ENCODE assay signal across 17 cellular contexts in the genomic region with DNA sequence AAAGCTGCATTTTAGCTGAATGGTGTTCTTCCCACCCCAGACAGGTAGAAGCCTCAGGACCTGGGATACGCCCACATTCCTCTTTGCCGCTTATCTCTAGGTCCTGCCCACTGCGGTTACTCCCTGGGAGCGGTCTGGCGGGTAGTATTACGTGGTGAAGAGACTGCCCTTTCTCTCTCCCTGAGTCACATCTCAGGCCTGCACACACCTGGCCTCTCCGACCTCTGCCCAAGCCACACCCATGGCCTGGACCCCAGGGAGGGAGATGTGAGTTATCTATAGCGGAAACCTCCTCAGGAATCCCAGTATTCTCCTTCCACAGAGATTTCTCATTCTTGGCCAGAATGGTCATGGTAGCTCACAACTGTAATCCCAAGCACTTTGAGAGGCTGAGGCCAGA. TPM values are rescaled to one million over a fixed set of nuclear protein-coding genes. Genes with fewer than 3 reads are reported as not detected.
DNase-seq lines count a peak whose midpoint lies in the region; ATAC-seq, FAIRE-seq and TF ChIP-seq lines count a peak whose summit lies in the region.
"Had no signal": no experiment of that assay in that cellular context is flagged by ENCODE, and none has a peak within 500 bp of the region (broad histone marks: within the 10 kb centered on the region; RNA-seq: fewer than 3 reads in every experiment).

No MANE protein-coding gene starts in this region.

- FAIRE-seq in bronchial epithelial cell (lab: Jason Lieb, UNC) = no peak
- FAIRE-seq in HepG2 (lab: Jason Lieb, UNC) = no peak

- peak; percentile 39 for ATAC-seq in Right ventricle myocardium superior (ENCODE audit: poor library complexity)
- ATAC-seq in HepG2 = no peak
- peak; percentile 96 for ATAC-seq in upper lobe of right lung
- ATAC-seq in left lobe of liver = no peak
- ATAC-seq: CD8-positive, alpha-beta T cell; effector memory CD8-positive, alpha-beta T cell had no signal

- H4K20me1 ChIP-seq in HepG2 (ENCODE audit: insufficient read depth, low read length) = peaks cover 14% of the 10 kb centered on the region; the same call in 1 of the 2 replicates

- no TSS peak for BruUV-seq in HepG2 (replicated peaks; lab: Mats Ljungman, UMichigan)

- DNase-seq in Right ventricle myocardium superior (no peak), cardiac septum (ENCODE audit: low spot score) (no peak), bronchial epithelial cell (ENCODE audit: low read depth) (peak; percentile 96), HepG2 (ENCODE audit: low spot score) (no peak), upper lobe of right lung (peak; percentile 69), C1 segment of cervical spinal cord (lab: John Stamatoyannopoulos, UW) (no peak), left lobe of liver (ENCODE audit: low spot score) (no peak)
- no peak for DNase-seq in activated CD8-positive, alpha-beta memory T cell treated with anti-CD3 and anti-CD28 coated beads for 24 hours
- DNase-seq: activated CD4-positive, alpha-beta memory T cell treated with anti-CD3 and anti-CD28 coated beads, Interleukin-2, amount 10 ng/mL, durations not matched to agents 7 days and 5 days; activated effector memory CD4-positive, alpha-beta T cell treated with Interleukin-2 at 50 U/mL for 16 hours; CD8-positive, alpha-beta T cell; effector memory CD8-positive, alpha-beta T cell; GM23248; NCI-H1694 treated with DMSO at 0.1 percent for 48 hours; NCI-H774; nucleus accumbens had no signal

- intact Hi-C loops in Right ventricle myocardium superior (cut with DNase I) = no loop called here
- intact Hi-C loops in cardiac septum (cut with DNase I) = no loop called here
- intact Hi-C loops in HepG2 (cut with micrococcal nuclease; ENCODE audit: unreplicated experiment) = no loop called here
- intact Hi-C loops in upper lobe of right lung (cut with DNase I) = no loop called here

- H3K4me1 ChIP-seq in HepG2 (ENCODE audit: insufficient read depth, low read length) (peaks cover 57% of the 10 kb centered on the region), upper lobe of right lung (peaks cover 4% of the 10 kb centered on the region)

- H3K79me2 ChIP-seq in HepG2 (ENCODE audit: insufficient read depth, low read length) = peaks cover 74% of the 10 kb centered on the region

- H3K36me3 ChIP-seq in bronchial epithelial cell (ENCODE audit: control insufficient read depth, insufficient read depth, low read length) = peaks cover 6% of the 10 kb centered on the region
- peaks cover 3 to 23% of the 10 kb centered on the region in 2 experiments; a peak in 4 of 5 replicates for H3K36me3 ChIP-seq in HepG2 (replicated peaks in 1 of 2; ENCODE audit: control insufficient read depth in 1 of 2, insufficient read depth in 2 of 2, low read length in 2 of 2)
- H3K36me3 ChIP-seq in upper lobe of right lung = no peaks in the 10 kb centered on the region

- H3K9ac ChIP-seq in HepG2 (ENCODE audit: insufficient read depth, low read depth, low read length) = no peak overlapping the region
- H3K9ac ChIP-seq: GM23248 had no signal

- H3K27ac ChIP-seq in HepG2 (ENCODE audit: extremely low read length, insufficient read depth, low read length) = no peak overlapping the region
- no peak overlapping the region for H3K27ac ChIP-seq in upper lobe of right lung
- H3K27ac ChIP-seq: GM23248, skin epidermis had no signal

- no peak for TF ChIP-seq EP300 in HepG2 (IDR thresholded peaks at IDR 0.05; ENCODE audit: low read depth in 2 of 2, low read length in 2 of 2)
- TF ChIP-seq EP300 in HepG2 (CRISPR knock-in tag; IDR thresholded peaks at IDR 0.05; ENCODE audit: borderline replicate concordance) = no peak

- H3K4me3 ChIP-seq in bronchial epithelial cell (ENCODE audit: low read depth, low read length) (no peak overlapping the region), HepG2 (replicated peaks in 1 of 3; ENCODE audit: insufficient read depth in 1 of 3, low read depth in 2 of 3, low read length in 3 of 3) (no peak overlapping the region), upper lobe of right lung (no peak overlapping the region)
- H3K4me3 ChIP-seq: GM23248, skin epidermis had no signal

- in situ Hi-C loops in HepG2 (cut with HindIII; ENCODE audit: extremely low pct_ligation_motif_present, low pct_unique_long_range_greater_than_20kb) = no loop called here

- CTCF ChIA-PET in HepG2 (lab: Yijun Ruan, JAX; ENCODE audit: low intra/inter-chr PET ratio, low total read pairs) = no interaction called here

- no peaks in the 10 kb centered on the region for H3K27me3 ChIP-seq in bronchial epithelial cell (ENCODE audit: control insufficient read depth, insufficient read depth, low read length)
- no peaks in the 10 kb centered on the region for H3K27me3 ChIP-seq in HepG2 (ENCODE audit: control insufficient read depth in 1 of 2, insufficient read depth in 2 of 2, low read length in 2 of 2)
- H3K27me3 ChIP-seq in upper lobe of right lung = no peaks in the 10 kb centered on the region

- no peak overlapping the region for H3K4me2 ChIP-seq in HepG2 (ENCODE audit: low read depth, low read length)

- no peak overlapping the region for H2AFZ ChIP-seq in HepG2 (ENCODE audit: low read length)
- H2AFZ ChIP-seq: GM23248 had no signal

- 98% methylated on average over 8 of the region's 8 CpGs for WGBS in HepG2 (ENCODE audit: low lambda C conversion rate)

- TF ChIP-seq POLR2A in HepG2 (IDR thresholded peaks at IDR 0.05; ENCODE audit: insufficient read depth in 1 of 2, low read depth in 2 of 2, low read length in 2 of 2) = no peak

- TF ChIP-seq CTCF in bronchial epithelial cell (IDR thresholded peaks at IDR 0.05; ENCODE audit: insufficient read depth, low read length, severe bottlenecking) (no peak), HepG2 (CRISPR knock-in tag; IDR thresholded peaks at IDR 0.05) (no peak), upper lobe of right lung (IDR thresholded peaks at IDR 0.05) (no peak)

- POLR2A ChIA-PET in HepG2 (lab: Yijun Ruan, JAX) = interaction anchor here (0.8 kb wide), 1 partner anchor 9 kb away, joined by 3 read pairs; no protein-coding TSS in a partner anchor

- TF ChIP-seq RAD21 in HepG2 (CRISPR knock-in tag; IDR thresholded peaks at IDR 0.05) = no peak

- H3K9me3 ChIP-seq in HepG2 (ENCODE audit: low read length) (no peaks in the 10 kb centered on the region), upper lobe of right lung (no peaks in the 10 kb centered on the region)

RNA-seq across cellular contexts. Expression of gene RHPN2, which starts 17.3 kb away (rescaled TPM):
- total RNA-seq in Right ventricle myocardium superior (1.8 TPM), cardiac septum (0.67 TPM), bronchial epithelial cell (16.3 and 22.1 TPM in 2 replicates), HepG2 (2016; rRNA removed; fragmentation: Illumina TruSeq; extraction: Trizol) (20.3 and 21.6 TPM in 2 replicates), upper lobe of right lung (9.7 TPM), left lobe of liver (9.9 TPM)
- 2.9 and 3.0 TPM in 2 replicates for total RNA-seq in HepG2 (2016; cell fraction: cytosol; rRNA removed; fragmentation: Illumina TruSeq; extraction: Trizol; ENCODE audit: low read depth)
- total RNA-seq in HepG2 (2016; cell fraction: insoluble cytoplasmic fraction; rRNA removed; fragmentation: Illumina TruSeq; extraction: Trizol) = 17.5 and 20.5 TPM in 2 replicates
- total RNA-seq in HepG2 (2016; cell fraction: membrane; rRNA removed; fragmentation: Illumina TruSeq; extraction: Trizol) = 6.8 and 7.0 TPM in 2 replicates
- total RNA-seq in HepG2 (2016; cell fraction: nucleus; rRNA removed; fragmentation: Illumina TruSeq; extraction: Trizol) = 12.4 and 14.1 TPM in 2 replicates
- polyA plus RNA-seq in HepG2 (2011; rRNA removed) = 46.6 and 48.0 TPM in 2 replicates
- polyA plus RNA-seq in HepG2 (2011; cell fraction: cytosol; rRNA removed) = 45.4 and 46.7 TPM in 2 replicates
- 28.4 and 30.4 TPM in 2 replicates for polyA plus RNA-seq in HepG2 (2011; cell fraction: nucleus; rRNA removed)
- polyA plus RNA-seq in HepG2 (2012) = 35.2 and 42.3 TPM in 2 replicates
- polyA plus RNA-seq in HepG2 (2016; cell fraction: cytosol; fragmentation: Illumina TruSeq; extraction: Trizol; ENCODE audit: low read depth) = 0.79 and 0.82 TPM in 2 replicates
- polyA plus RNA-seq in HepG2 (2016; cell fraction: insoluble cytoplasmic fraction; fragmentation: Illumina TruSeq; extraction: Trizol; ENCODE audit: low read depth) = 20.4 and 24.3 TPM in 2 replicates
- 2.7 and 3.3 TPM in 2 replicates for polyA plus RNA-seq in HepG2 (2016; cell fraction: membrane; fragmentation: Illumina TruSeq; extraction: Trizol; ENCODE audit: low read depth)
- polyA plus RNA-seq in HepG2 (2016; cell fraction: nucleus; fragmentation: Illumina TruSeq; extraction: Trizol; ENCODE audit: insufficient read depth, low read depth) = 17.9 and 19.2 TPM in 2 replicates
- polyA minus RNA-seq in HepG2 (2011; rRNA and poly(A)+ RNA removed; ENCODE audit: low replicate concordance) = 40.5 and 85.7 TPM in 2 replicates
- polyA minus RNA-seq in HepG2 (2011; cell fraction: cytosol; rRNA and poly(A)+ RNA removed) = 49.3 and 53.6 TPM in 2 replicates
- 29.4 and 36.8 TPM in 2 replicates for polyA minus RNA-seq in HepG2 (2011; cell fraction: nucleus; rRNA and poly(A)+ RNA removed)

RNA-seq across cellular contexts. Expression of gene GPATCH1, which starts 33.6 kb away (rescaled TPM):
- 6.0 TPM for total RNA-seq in Right ventricle myocardium superior
- 5.2 TPM for total RNA-seq in cardiac septum
- total RNA-seq in bronchial epithelial cell = 6.3 and 8.2 TPM in 2 replicates
- 6.8 and 8.8 TPM in 2 replicates for total RNA-seq in HepG2 (2016; rRNA removed; fragmentation: Illumina TruSeq; extraction: Trizol)
- total RNA-seq in HepG2 (2016; cell fraction: cytosol; rRNA removed; fragmentation: Illumina TruSeq; extraction: Trizol; ENCODE audit: low read depth) = 3.5 and 3.6 TPM in 2 replicates
- 6.7 and 8.0 TPM in 2 replicates for total RNA-seq in HepG2 (2016; cell fraction: insoluble cytoplasmic fraction; rRNA removed; fragmentation: Illumina TruSeq; extraction: Trizol)
- total RNA-seq in HepG2 (2016; cell fraction: membrane; rRNA removed; fragmentation: Illumina TruSeq; extraction: Trizol) = 3.0 and 3.3 TPM in 2 replicates
- 8.0 and 9.4 TPM in 2 replicates for total RNA-seq in HepG2 (2016; cell fraction: nucleus; rRNA removed; fragmentation: Illumina TruSeq; extraction: Trizol)
- polyA plus RNA-seq in HepG2 (2011; rRNA removed) = 6.4 and 6.9 TPM in 2 replicates
- 4.7 and 4.9 TPM in 2 replicates for polyA plus RNA-seq in HepG2 (2011; cell fraction: cytosol; rRNA removed)
- polyA plus RNA-seq in HepG2 (2011; cell fraction: nucleus; rRNA removed) = 6.1 and 8.1 TPM in 2 replicates
- 5.3 and 5.8 TPM in 2 replicates for polyA plus RNA-seq in HepG2 (2012)
- 0.41 and 0.49 TPM in 2 replicates for polyA plus RNA-seq in HepG2 (2016; cell fraction: cytosol; fragmentation: Illumina TruSeq; extraction: Trizol; ENCODE audit: low read depth)
- 9.9 and 11.1 TPM in 2 replicates for polyA plus RNA-seq in HepG2 (2016; cell fraction: insoluble cytoplasmic fraction; fragmentation: Illumina TruSeq; extraction: Trizol; ENCODE audit: low read depth)
- 1.2 and 1.4 TPM in 2 replicates for polyA plus RNA-seq in HepG2 (2016; cell fraction: membrane; fragmentation: Illumina TruSeq; extraction: Trizol; ENCODE audit: low read depth)
- polyA plus RNA-seq in HepG2 (2016; cell fraction: nucleus; fragmentation: Illumina TruSeq; extraction: Trizol; ENCODE audit: insufficient read depth, low read depth) = 12.3 and 13.0 TPM in 2 replicates
- polyA minus RNA-seq in HepG2 (2011; rRNA and poly(A)+ RNA removed; ENCODE audit: low replicate concordance) = 8.9 and 26.0 TPM in 2 replicates
- 4.7 and 6.5 TPM in 2 replicates for polyA minus RNA-seq in HepG2 (2011; cell fraction: cytosol; rRNA and poly(A)+ RNA removed)
- polyA minus RNA-seq in HepG2 (2011; cell fraction: nucleus; rRNA and poly(A)+ RNA removed) = 10.9 and 12.7 TPM in 2 replicates
- 7.0 TPM for total RNA-seq in upper lobe of right lung
- 4.0 TPM for total RNA-seq in left lobe of liver

Comparison
In these comparisons a context has a peak if more than half of its experiments do, and no peak if none do; other contexts are left out.
1. ATAC-seq: peak in Right ventricle myocardium superior (single experiment) and upper lobe of right lung (single experiment); none in HepG2 (single experiment) and left lobe of liver (single experiment).
2. DNase-seq: peak in bronchial epithelial cell (single experiment) and upper lobe of right lung (single experiment); none in Right ventricle myocardium superior (single experiment), cardiac septum (single experiment), HepG2 (single experiment), activated CD8-positive, alpha-beta memory T cell treated with anti-CD3 and anti-CD28 coated beads for 24 hours (single experiment), C1 segment of cervical spinal cord (0 of 14) and left lobe of liver (single experiment).